ENCODE assay signal across 1 cellular context in the genomic region with DNA sequence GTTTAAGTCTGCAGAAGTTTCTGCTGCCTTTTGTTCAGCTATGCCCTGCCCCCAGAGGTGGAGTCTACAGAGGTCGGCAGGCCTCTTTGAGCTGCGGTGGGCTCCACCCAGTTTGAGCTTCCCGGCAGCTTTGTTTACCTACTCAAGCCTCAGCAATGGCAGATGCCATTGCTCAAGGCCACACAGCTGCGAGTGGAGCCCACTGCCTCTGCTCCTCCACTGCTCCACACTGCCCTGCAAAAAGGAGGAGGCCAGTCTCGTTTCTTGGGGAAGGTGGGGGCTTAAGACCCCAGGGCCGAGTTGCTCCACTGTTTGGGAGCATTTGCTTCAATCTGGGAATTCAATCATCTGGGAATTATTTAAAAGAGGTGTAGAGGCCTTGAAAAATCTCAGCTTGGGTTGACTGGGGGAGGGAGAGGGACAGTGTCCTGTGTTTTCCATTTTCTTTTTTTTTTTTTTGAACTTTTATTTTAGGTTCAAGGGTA.
TF ChIP-seq lines count a peak whose summit lies in the region.

No MANE protein-coding gene starts in this region.

TF ChIP-seq in H1, 55 proteins besides CTCF, POLR2A, EP300 and RAD21 (continued from another document):
- TF ChIP-seq CHD7 (IDR thresholded peaks at IDR 0.05; ENCODE audit: insufficient replicate concordance, low read length): no peak
- TF ChIP-seq KDM5A (IDR thresholded peaks at IDR 0.05; ENCODE audit: low read length): no peak
- TF ChIP-seq, protein P1, sequence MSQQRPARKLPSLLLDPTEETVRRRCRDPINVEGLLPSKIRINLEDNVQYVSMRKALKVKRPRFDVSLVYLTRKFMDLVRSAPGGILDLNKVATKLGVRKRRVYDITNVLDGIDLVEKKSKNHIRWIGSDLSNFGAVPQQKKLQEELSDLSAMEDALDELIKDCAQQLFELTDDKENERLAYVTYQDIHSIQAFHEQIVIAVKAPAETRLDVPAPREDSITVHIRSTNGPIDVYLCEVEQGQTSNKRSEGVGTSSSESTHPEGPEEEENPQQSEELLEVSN (IDR thresholded peaks at IDR 0.05): no peak
- no peak for TF ChIP-seq FOSL1 (IDR thresholded peaks at IDR 0.05; ENCODE audit: insufficient read depth, low read depth, low read length)
- 0 out of 2 replicates have a peak, but pooled peaks have one; percentile 21 for TF ChIP-seq TAF1 (IDR thresholded peaks at IDR 0.05; ENCODE audit: low read depth, low read length)
- 0 out of 2 replicates have a peak, but pooled peaks have one; percentile 30 for TF ChIP-seq YY1 (IDR thresholded peaks at IDR 0.05; ENCODE audit: low read depth, low read length)
- TF ChIP-seq SUZ12 (IDR thresholded peaks at IDR 0.05; ENCODE audit: low read length): no peak
- TF ChIP-seq PHF8 (conservative IDR thresholded peaks at IDR 0.05; ENCODE audit: low read depth, low read length): no peak
- 0 out of 2 replicates have a peak, but pooled peaks have one; percentile 17 for TF ChIP-seq TBP (IDR thresholded peaks at IDR 0.05; ENCODE audit: low read depth, low read length)
- TF ChIP-seq JUN (IDR thresholded peaks at IDR 0.05; ENCODE audit: low read depth, low read length): no peak
- TF ChIP-seq CHD1 (IDR thresholded peaks at IDR 0.05; ENCODE audit: low read depth, low read length): no peak
- TF ChIP-seq GABPA (IDR thresholded peaks at IDR 0.05; ENCODE audit: borderline replicate concordance, insufficient read depth, low read length): no peak
- no peak for TF ChIP-seq SIRT6 (IDR thresholded peaks at IDR 0.05; ENCODE audit: low read length)
- no peak for TF ChIP-seq ATF3 (IDR thresholded peaks at IDR 0.05; ENCODE audit: insufficient read depth, low read depth, low read length)
- TF ChIP-seq CHD2 (IDR thresholded peaks at IDR 0.05; ENCODE audit: low read length): no peak
- TF ChIP-seq SP4 (IDR thresholded peaks at IDR 0.05; ENCODE audit: low read length): no peak
- no peak for TF ChIP-seq CBX5 (IDR thresholded peaks at IDR 0.05; ENCODE audit: low read depth, low read length)
- no peak for TF ChIP-seq RXRA (IDR thresholded peaks at IDR 0.05; ENCODE audit: insufficient read depth, low read depth, low read length)
- no peak; the same call in 1 of the 2 replicates for TF ChIP-seq RBBP5 (IDR thresholded peaks at IDR 0.05; ENCODE audit: borderline replicate concordance, low read depth, low read length)
- no peak for TF ChIP-seq CEBPB (IDR thresholded peaks at IDR 0.05; ENCODE audit: low read depth, low read length)
- TF ChIP-seq, protein P2, sequence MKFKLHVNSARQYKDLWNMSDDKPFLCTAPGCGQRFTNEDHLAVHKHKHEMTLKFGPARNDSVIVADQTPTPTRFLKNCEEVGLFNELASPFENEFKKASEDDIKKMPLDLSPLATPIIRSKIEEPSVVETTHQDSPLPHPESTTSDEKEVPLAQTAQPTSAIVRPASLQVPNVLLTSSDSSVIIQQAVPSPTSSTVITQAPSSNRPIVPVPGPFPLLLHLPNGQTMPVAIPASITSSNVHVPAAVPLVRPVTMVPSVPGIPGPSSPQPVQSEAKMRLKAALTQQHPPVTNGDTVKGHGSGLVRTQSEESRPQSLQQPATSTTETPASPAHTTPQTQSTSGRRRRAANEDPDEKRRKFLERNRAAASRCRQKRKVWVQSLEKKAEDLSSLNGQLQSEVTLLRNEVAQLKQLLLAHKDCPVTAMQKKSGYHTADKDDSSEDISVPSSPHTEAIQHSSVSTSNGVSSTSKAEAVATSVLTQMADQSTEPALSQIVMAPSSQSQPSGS (IDR thresholded peaks at IDR 0.05; ENCODE audit: low read length): no peak
- no peak for TF ChIP-seq EZH2 (IDR thresholded peaks at IDR 0.05; ENCODE audit: low read depth, low read length, severe bottlenecking)
